In genomic region chr5:101534486-101535110, GRCh38 we compare ENCODE assay signal across 1 cellular context.
TF ChIP-seq lines count a peak whose summit lies in the region.

No MANE protein-coding gene starts in this region.

TF ChIP-seq in IMR-90, 13 proteins besides CTCF, POLR2A, EP300 and RAD21 (continued from another document):
- TF ChIP-seq ELK1 (IDR thresholded peaks at IDR 0.05; ENCODE audit: borderline replicate concordance, low read depth, low read length) (no peak), RFX5 (IDR thresholded peaks at IDR 0.05; ENCODE audit: low read depth, low read length) (no peak), SMC3 (IDR thresholded peaks at IDR 0.05; ENCODE audit: low read depth, low read length) (no peak), FOS (IDR thresholded peaks at IDR 0.05; ENCODE audit: low read depth, low read length) (no peak), RCOR1 (IDR thresholded peaks at IDR 0.05; ENCODE audit: insufficient replicate concordance, low read length) (no peak), BHLHE40 (IDR thresholded peaks at IDR 0.05; ENCODE audit: low read depth, low read length) (no peak), MAFK (IDR thresholded peaks at IDR 0.05; ENCODE audit: low read depth, low read length) (no peak), CEBPB (IDR thresholded peaks at IDR 0.05; ENCODE audit: low read depth, low read length) (no peak), USF2 (IDR thresholded peaks at IDR 0.05; ENCODE audit: low read depth, low read length) (no peak), MAZ (IDR thresholded peaks at IDR 0.05; ENCODE audit: borderline replicate concordance, low read depth, low read length) (no peak), CHD1 (IDR thresholded peaks at IDR 0.05; ENCODE audit: low read depth, low read length) (no peak)
